Comparison of ENCODE assay signal across 13 cellular contexts in the genomic region with DNA sequence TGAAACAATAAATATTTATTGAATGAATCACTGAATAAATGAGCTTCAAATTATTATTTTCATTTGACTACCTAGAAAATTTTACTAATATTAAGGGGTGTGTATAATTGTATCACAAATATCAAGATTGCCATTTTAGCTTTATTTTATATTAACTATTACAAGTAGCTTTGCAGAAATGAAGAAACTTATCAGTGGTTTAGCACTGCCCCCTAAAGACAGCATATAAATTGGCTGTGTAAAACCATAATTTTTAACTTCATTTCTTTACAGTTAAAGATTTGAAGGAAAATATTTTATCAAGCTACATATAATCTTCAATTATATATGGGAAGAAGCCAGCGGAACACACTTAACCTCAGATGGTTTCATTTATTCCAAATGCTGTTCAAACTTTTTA. TPM values are rescaled to one million over a fixed set of nuclear protein-coding genes. Genes with fewer than 3 reads are reported as not detected.
DNase-seq lines count a peak whose midpoint lies in the region; ATAC-seq, FAIRE-seq and TF ChIP-seq lines count a peak whose summit lies in the region.
"Had no signal": no experiment of that assay in that cellular context is flagged by ENCODE, and none has a peak within 500 bp of the region (broad histone marks: within the 10 kb centered on the region; RNA-seq: fewer than 3 reads in every experiment).

No MANE protein-coding gene starts in this region.

- H3K4me2 ChIP-seq in PC-3 (ENCODE audit: low read length): no peak overlapping the region

- no peaks in the 10 kb centered on the region for H3F3A ChIP-seq in PC-3 (ENCODE audit: low read length, unreplicated experiment)

- H3K9me3 ChIP-seq in A673 (ENCODE audit: low read depth, low read length, poor library complexity, severe bottlenecking): no peaks in the 10 kb centered on the region
- no peaks in the 10 kb centered on the region for H3K9me3 ChIP-seq in PC-3 (ENCODE audit: low read length)

- no peaks in the 10 kb centered on the region for H3K36me3 ChIP-seq in A673 (ENCODE audit: insufficient read depth, low read length, poor library complexity, severe bottlenecking)
- no peaks in the 10 kb centered on the region for H3K36me3 ChIP-seq in PC-3 (ENCODE audit: low read depth, low read length)
- H3K36me3 ChIP-seq: cardiac muscle cell, heart left ventricle had no signal

- no TSS peak for BruUV-seq in A673 (replicated peaks; lab: Mats Ljungman, UMichigan)
- no TSS peak for BruUV-seq in PC-3 (replicated peaks; lab: Mats Ljungman, UMichigan)

- no peaks in the 10 kb centered on the region for H4K20me1 ChIP-seq in PC-3 (ENCODE audit: low read length)

- intact Hi-C loops in A673 (cut with micrococcal nuclease; ENCODE audit: unreplicated experiment) (loop anchor here (2.0 kb wide), 1 partner anchor 616 kb away; no protein-coding TSS in a partner anchor), PC-3 (cut with micrococcal nuclease) (loop anchor here (1.0 to 2.0 kb wide), 3 partner anchors 108 to 616 kb away; no protein-coding TSS in a partner anchor)

- H2AFZ ChIP-seq in PC-3 (ENCODE audit: low read length): no peak overlapping the region

- CTCF ChIA-PET in A673 (lab: Charles Lee) (interaction anchor here (1.2 kb wide), 1 partner anchor 272 kb away, joined by 5 read pairs; no protein-coding TSS in a partner anchor), PC-3 (lab: Charles Lee) (interaction anchor here (0.6 to 1.7 kb wide), 6 partner anchors 160 to 617 kb away, joined by 3 to 12 read pairs (median 6); no protein-coding TSS in a partner anchor)

- TF ChIP-seq CTCF in A673 (conservative IDR thresholded peaks at IDR 0.05; ENCODE audit: low read depth, low read length) (peak; percentile 48; the same call in 1 of the 2 replicates), PC-3 (conservative IDR thresholded peaks at IDR 0.05; ENCODE audit: low read depth, low read length) (peak; percentile 70), fibroblast of mammary gland (conservative IDR thresholded peaks at IDR 0.05; ENCODE audit: control insufficient read depth, insufficient read depth, low read depth, low read length) (no peak)

- H3K79me2 ChIP-seq in PC-3 (ENCODE audit: low read length): no peaks in the 10 kb centered on the region

- H3K4me1 ChIP-seq in A673 (ENCODE audit: insufficient read depth, low read length, poor library complexity, severe bottlenecking) (no peaks in the 10 kb centered on the region), PC-3 (ENCODE audit: insufficient read depth, low read length) (no peaks in the 10 kb centered on the region)
- H3K4me1 ChIP-seq: heart left ventricle had no signal

- no peak overlapping the region for H3K4me3 ChIP-seq in A673 (ENCODE audit: low read depth, low read length, poor library complexity, severe bottlenecking)
- H3K4me3 ChIP-seq in PC-3 (ENCODE audit: low read length): no peak overlapping the region
- H3K4me3 ChIP-seq in fibroblast of mammary gland (ENCODE audit: control insufficient read depth, low read depth, low read length): no peak overlapping the region
- H3K4me3 ChIP-seq: cardiac muscle cell, heart left ventricle had no signal

- ATAC-seq in PC-3: peak; percentile 37
- ATAC-seq in HG02588 (IDR thresholded peaks at IDR 0.05; ENCODE audit: unreplicated experiment): no peak
- ATAC-seq in HG03521 (IDR thresholded peaks at IDR 0.05; ENCODE audit: unreplicated experiment): no peak
- no peak for ATAC-seq in GM18519 (IDR thresholded peaks at IDR 0.05; ENCODE audit: low FRiP score, unreplicated experiment)
- ATAC-seq: heart left ventricle had no signal

- H3K27me3 ChIP-seq in A673 (replicated peaks; ENCODE audit: insufficient read depth, low read depth, low read length, poor library complexity): no peaks in the 10 kb centered on the region
- H3K27me3 ChIP-seq in PC-3 (ENCODE audit: low read length): 0 out of 2 replicates have a peak, but pooled peaks cover 2% of the 10 kb centered on the region
- H3K27me3 ChIP-seq: cardiac muscle cell, heart left ventricle had no signal

- POLR2A ChIA-PET in A673 (lab: Charles Lee; ENCODE audit: low non-redundant PET): no interaction called here
- POLR2A ChIA-PET in PC-3 (lab: Charles Lee; ENCODE audit: unreplicated experiment): no interaction called here

- H3K9ac ChIP-seq in PC-3 (ENCODE audit: low read length): no peak overlapping the region

- H3K27ac ChIP-seq in A673 (ENCODE audit: low read depth, low read length, poor library complexity, severe bottlenecking): no peak overlapping the region
- no peak overlapping the region for H3K27ac ChIP-seq in PC-3 (ENCODE audit: low read length)
- H3K27ac ChIP-seq: cardiac muscle cell, heart left ventricle had no signal

- FAIRE-seq in GM18507 (lab: Jason Lieb, UNC): peak; percentile 71

- no peaks in the 10 kb centered on the region for H3K9me2 ChIP-seq in PC-3 (replicated peaks; ENCODE audit: low read length)

- peak; percentile 1 for DNase-seq in A673 (ENCODE audit: low spot score)
- DNase-seq in GM18507 (ENCODE audit: extremely low spot score, insufficient read length, low read depth): no peak
- DNase-seq in PC-3: peak; percentile 33
- DNase-seq in fibroblast of mammary gland (ENCODE audit: low read depth): peak; percentile 10
- no peak for DNase-seq in HCEC 1CT
- DNase-seq: activated CD8-positive, alpha-beta memory T cell treated with anti-CD3 and anti-CD28 coated beads, Interleukin-2, amount 50 U/mL, for 48 hours; H7; heart left ventricle had no signal

RNA-seq across cellular contexts. Expression of gene GARIN6, which starts 11.4 kb away (rescaled TPM):
- total RNA-seq in A673 (2021) (not detected in 2 replicates), PC-3 (2014; rRNA removed) (not detected in 2 replicates)
- total RNA-seq: cardiac muscle cell, H7, heart left ventricle, temporal lobe had no signal

Comparison
In these comparisons a context has a peak if more than half of its experiments do, and no peak if none do; other contexts are left out.
1. DNase-seq: peak in A673 (single experiment), PC-3 (single experiment) and fibroblast of mammary gland (single experiment); none in GM18507 (single experiment) and HCEC 1CT (single experiment).